25 cellular contexts compared by ENCODE assay signal in genomic region chr20:13402171-13402760, GRCh38.
DNase-seq lines count a peak whose midpoint lies in the region; ATAC-seq and TF ChIP-seq lines count a peak whose summit lies in the region.
"Had no signal": no experiment of that assay in that cellular context is flagged by ENCODE, and none has a peak within 500 bp of the region (broad histone marks: within the 10 kb centered on the region; RNA-seq: fewer than 3 reads in every experiment).

No MANE protein-coding gene starts in this region.

- H3K27ac Mint-ChIP-seq in activated T-cell treated with anti-CD3 and anti-CD28 coated beads, Interleukin-2, amount 50 U/mL, for 72 hours: no peak overlapping the region
- H3K27ac Mint-ChIP-seq: B cell; CD8-positive, alpha-beta T cell had no signal

- TF ChIP-seq EP300 in stomach (IDR thresholded peaks at IDR 0.05): no peak

- peaks cover 0 to 3% of the 10 kb centered on the region in 2 donors for H3K36me3 Mint-ChIP-seq in activated T-cell treated with anti-CD3 and anti-CD28 coated beads, Interleukin-2, amount 50 U/mL, for 72 hours (ENCODE audit: insufficient read depth in 2 of 2)

- CTCF ChIA-PET in A673 (lab: Charles Lee): no interaction called here

- no peaks in the 10 kb centered on the region for H3K4me1 Mint-ChIP-seq in activated T-cell treated with anti-CD3 and anti-CD28 coated beads, Interleukin-2, amount 50 U/mL, for 72 hours (ENCODE audit: low read depth)
- H3K4me1 Mint-ChIP-seq: B cell had no signal

- H3K4me3 ChIP-seq in A673 (ENCODE audit: low read depth, low read length, poor library complexity, severe bottlenecking) (no peak overlapping the region), MG63 (no peak overlapping the region), stomach (no peak overlapping the region)
- H3K4me3 ChIP-seq: K562, PC-9, SJCRH30 had no signal

- DNase-seq in A673 (ENCODE audit: low spot score) (peak; percentile 52), MG63 (peak; percentile 15), dermis blood vessel endothelial cell (peak; percentile 26), renal cortical epithelial cell (ENCODE audit: low read depth) (peak; percentile 92), LoVo (ENCODE audit: low spot score) (no peak), stomach (no peak)
- DNase-seq in activated T-cell treated with anti-CD3 and anti-CD28 coated beads, Interleukin-2, amount 50 U/mL, for 72 hours: no peak
- DNase-seq in activated CD4-positive, alpha-beta T cell treated with anti-CD3 and anti-CD28 coated beads for 4 hours: no peak
- DNase-seq: Caco-2; CD8-positive, alpha-beta T cell; H7; Kasumi-1; NCI-H1105 treated with DMSO at 0.1 percent for 48 hours; NCI-H146; NCI-H1930; NCI-H2107; NCI-H524; NCI-H82; NK-92 treated with Interleukin-12 subunit alpha and Interleukin-12 subunit beta, amount 100 ng/mL, for 24 hours; PC-9; SJCRH30 had no signal

- ATAC-seq in activated T-cell treated with anti-CD3 and anti-CD28 coated beads, Interleukin-2, amount 50 U/mL, for 72 hours (replicated peaks in 1 of 2): no peak
- ATAC-seq: CD8-positive, alpha-beta T cell; K562; Right ventricle myocardium inferior had no signal

- H3K4me1 ChIP-seq in A673 (ENCODE audit: insufficient read depth, low read length, poor library complexity, severe bottlenecking) (peaks cover 33% of the 10 kb centered on the region), stomach (no peaks in the 10 kb centered on the region)
- H3K4me1 ChIP-seq: Caco-2, SJCRH30 had no signal

- H3K27ac ChIP-seq in A673 (ENCODE audit: low read depth, low read length, poor library complexity, severe bottlenecking) (no peak overlapping the region), stomach (no peak overlapping the region)
- H3K27ac ChIP-seq: C4-2B, PC-9, SJCRH30 had no signal

- H3K4me3 Mint-ChIP-seq in activated T-cell treated with anti-CD3 and anti-CD28 coated beads, Interleukin-2, amount 50 U/mL, for 72 hours: no peak overlapping the region
- H3K4me3 Mint-ChIP-seq: B cell; CD8-positive, alpha-beta T cell had no signal

- intact Hi-C loops in A673 (cut with micrococcal nuclease; ENCODE audit: unreplicated experiment) (no loop called here), stomach (cut with DNase I; ENCODE audit: low total_unique reads) (no loop called here)

- no peak for TF ChIP-seq POLR2A in stomach (IDR thresholded peaks at IDR 0.05)

- H3K9me3 Mint-ChIP-seq in activated T-cell treated with anti-CD3 and anti-CD28 coated beads, Interleukin-2, amount 50 U/mL, for 72 hours: no peaks in the 10 kb centered on the region
- H3K9me3 Mint-ChIP-seq: CD8-positive, alpha-beta T cell had no signal

- no TSS peak for BruUV-seq in A673 (replicated peaks; lab: Mats Ljungman, UMichigan)

- TF ChIP-seq CTCF in A673 (conservative IDR thresholded peaks at IDR 0.05; ENCODE audit: low read depth, low read length): no peak
- no peak for TF ChIP-seq CTCF in stomach (IDR thresholded peaks at IDR 0.05)

- H3K27me3 ChIP-seq in A673 (replicated peaks; ENCODE audit: insufficient read depth, low read depth, low read length, poor library complexity) (no peaks in the 10 kb centered on the region), MG63 (no peaks in the 10 kb centered on the region), stomach (no peaks in the 10 kb centered on the region)
- H3K27me3 ChIP-seq: SJCRH30 had no signal

- POLR2A ChIA-PET in A673 (lab: Charles Lee; ENCODE audit: low non-redundant PET): no interaction called here

- no peaks in the 10 kb centered on the region for H3K36me3 ChIP-seq in A673 (ENCODE audit: insufficient read depth, low read length, poor library complexity, severe bottlenecking)
- no peaks in the 10 kb centered on the region for H3K36me3 ChIP-seq in MG63
- H3K36me3 ChIP-seq in stomach: no peaks in the 10 kb centered on the region
- H3K36me3 ChIP-seq: SJCRH30 had no signal

- H3K9me3 ChIP-seq in A673 (ENCODE audit: low read depth, low read length, poor library complexity, severe bottlenecking) (no peaks in the 10 kb centered on the region), MG63 (no peaks in the 10 kb centered on the region), stomach (no peaks in the 10 kb centered on the region)
- H3K9me3 ChIP-seq: Caco-2, SJCRH30 had no signal

- H3K27me3 Mint-ChIP-seq in activated T-cell treated with anti-CD3 and anti-CD28 coated beads, Interleukin-2, amount 50 U/mL, for 72 hours (ENCODE audit: low read depth): no peaks in the 10 kb centered on the region
- H3K27me3 Mint-ChIP-seq: B cell had no signal

- 78 to 92% (median 84%) methylated on average over 5 of the region's 5 CpGs for WGBS in stomach, 5 donors

Comparison
In these comparisons a context has a peak if more than half of its experiments do, and no peak if none do; other contexts are left out.
1. DNase-seq: peak in A673 (single experiment), MG63 (single experiment), dermis blood vessel endothelial cell (single experiment) and renal cortical epithelial cell (single experiment); none in LoVo (single experiment), activated T-cell treated with anti-CD3 and anti-CD28 coated beads, Interleukin-2, amount 50 U/mL, for 72 hours (0 of 2), activated CD4-positive, alpha-beta T cell treated with anti-CD3 and anti-CD28 coated beads for 4 hours (0 of 2) and stomach (single experiment).